1 cellular context compared by ENCODE assay signal in genomic region chr1:150906329-150906728, GRCh38.
TF ChIP-seq lines count a peak whose summit lies in the region.

No MANE protein-coding gene starts in this region.

TF ChIP-seq in K562, 482 proteins besides CTCF, POLR2A, EP300 and RAD21:
- TF ChIP-seq ZNF3 (CRISPR knock-in tag; IDR thresholded peaks at IDR 0.05), result no peak
- no peak for TF ChIP-seq ZFP30 (CRISPR knock-in tag; IDR thresholded peaks at IDR 0.05; ENCODE audit: borderline replicate concordance)
- TF ChIP-seq SP1 (CRISPR knock-in tag; IDR thresholded peaks at IDR 0.05), result no peak
- TF ChIP-seq SMAD2 (IDR thresholded peaks at IDR 0.05; ENCODE audit: low read depth, low read length), result no peak
- no peak for TF ChIP-seq ZNF589 (CRISPR knock-in tag; IDR thresholded peaks at IDR 0.05; ENCODE audit: low read depth)
- no peak for TF ChIP-seq LARP7 (IDR thresholded peaks at IDR 0.05)
- TF ChIP-seq ZNF121 (CRISPR knock-in tag; conservative IDR thresholded peaks at IDR 0.05), result no peak
- no peak for TF ChIP-seq HNRNPLL (IDR thresholded peaks at IDR 0.05; ENCODE audit: low read depth, low read length, poor library complexity, severe bottlenecking)
- no peak for TF ChIP-seq EP400 (IDR thresholded peaks at IDR 0.05)
- no peak for TF ChIP-seq L3MBTL2 (IDR thresholded peaks at IDR 0.05)
- no peak for TF ChIP-seq ZNF277 (CRISPR knock-in tag; IDR thresholded peaks at IDR 0.05; ENCODE audit: borderline replicate concordance)
- no peak for TF ChIP-seq MCM3 (IDR thresholded peaks at IDR 0.05)
